19 cellular contexts compared by ENCODE assay signal in genomic region chr7:48526375-48526732, GRCh38.
DNase-seq lines count a peak whose midpoint lies in the region; ATAC-seq, FAIRE-seq and TF ChIP-seq lines count a peak whose summit lies in the region.
"Had no signal": no experiment of that assay in that cellular context is flagged by ENCODE, and none has a peak within 500 bp of the region (broad histone marks: within the 10 kb centered on the region; RNA-seq: fewer than 3 reads in every experiment).

No MANE protein-coding gene starts in this region.

- H3K4me1 ChIP-seq in foreskin keratinocyte (no peaks in the 10 kb centered on the region), endodermal cell (ENCODE audit: control insufficient read depth, insufficient read depth, low read length) (no peaks in the 10 kb centered on the region)
- H3K4me1 ChIP-seq: HAP-1 had no signal

- H3K4me1 Mint-ChIP-seq in type B pancreatic cell (ENCODE audit: unreplicated experiment) = peaks cover 6% of the 10 kb centered on the region
- peaks cover 6% of the 10 kb centered on the region for H3K4me1 Mint-ChIP-seq in endodermal cell
- H3K4me1 Mint-ChIP-seq: CD4-positive, alpha-beta memory T cell; GM23338 had no signal

- no peak overlapping the region for H3K4me3 Mint-ChIP-seq in type B pancreatic cell
- no peak overlapping the region for H3K4me3 Mint-ChIP-seq in endodermal cell
- H3K4me3 Mint-ChIP-seq: CD4-positive, alpha-beta memory T cell; GM23338; HFFc6 had no signal

- no peak overlapping the region for H3K9ac ChIP-seq in endodermal cell (ENCODE audit: extremely low read depth, low read length, poor library complexity, severe bottlenecking)

- H3K27ac ChIP-seq in foreskin keratinocyte (peak overlapping the region; percentile 74), endodermal cell (ENCODE audit: low read depth, low read length) (no peak overlapping the region)

- peak overlapping the region; percentile 40 for H3K27ac Mint-ChIP-seq in type B pancreatic cell
- H3K27ac Mint-ChIP-seq in endodermal cell = no peak overlapping the region
- H3K27ac Mint-ChIP-seq: CD4-positive, alpha-beta memory T cell; HFFc6 had no signal

- H3K36me3 ChIP-seq in endodermal cell (ENCODE audit: control insufficient read depth, insufficient read depth, low read length) = no peaks in the 10 kb centered on the region
- H3K36me3 ChIP-seq: HAP-1 had no signal

- H3K4me3 ChIP-seq in endodermal cell (ENCODE audit: low read length) = no peak overlapping the region
- H3K4me3 ChIP-seq: GM23338, HAP-1 had no signal

- H3K27me3 Mint-ChIP-seq in type B pancreatic cell = no peaks in the 10 kb centered on the region
- H3K27me3 Mint-ChIP-seq in endodermal cell (ENCODE audit: insufficient read depth) = no peaks in the 10 kb centered on the region
- H3K27me3 Mint-ChIP-seq: CD4-positive, alpha-beta memory T cell had no signal

- TF ChIP-seq POLR2A in H54 (IDR thresholded peaks at IDR 0.05; ENCODE audit: low read depth, low read length) = no peak

- TF ChIP-seq CTCF in foreskin keratinocyte (conservative IDR thresholded peaks at IDR 0.05) (no peak), type B pancreatic cell (conservative IDR thresholded peaks at IDR 0.05) (no peak), endodermal cell (conservative IDR thresholded peaks at IDR 0.05) (no peak)

- DNase-seq in H54 (ENCODE audit: insufficient read length, low spot score) (no peak), foreskin keratinocyte (peak in 1 of 2 donors; percentile 42), type B pancreatic cell (ENCODE audit: extremely low spot score, unreplicated experiment) (no peak), endodermal cell (no peak), NAMALWA (ENCODE audit: low spot score) (no peak), epidermal melanocyte (ENCODE audit: insufficient read length, low spot score) (no peak)
- DNase-seq: C1 segment of cervical spinal cord; Calu3; CD4-positive, alpha-beta memory T cell; COR-L47; DMS53; DMS79 treated with DMSO at 0.1 percent for 48 hours; GF-D8; HFFc6 had no signal

- H3K9me3 Mint-ChIP-seq in type B pancreatic cell (no peaks in the 10 kb centered on the region), endodermal cell (peaks cover 5% of the 10 kb centered on the region)

- H3K9me3 ChIP-seq in endodermal cell (ENCODE audit: control insufficient read depth, low read length) = no peaks in the 10 kb centered on the region
- H3K9me3 ChIP-seq: HAP-1 had no signal

- H3K27me3 ChIP-seq in foreskin keratinocyte (peaks cover 3% of the 10 kb centered on the region), endodermal cell (ENCODE audit: control insufficient read depth, insufficient read depth, low read length, poor library complexity, severe bottlenecking) (no peaks in the 10 kb centered on the region)

- ATAC-seq in HG03432 (IDR thresholded peaks at IDR 0.05; ENCODE audit: unreplicated experiment) (peak; percentile 30), foreskin keratinocyte (peak; percentile 89)
- ATAC-seq: GM23338 had no signal

- WGBS in endodermal cell (ENCODE audit: insufficient coverage in 1 of 2, insufficient read length in 1 of 2), 2 experiments = no CpG with 5 or more reads among the region's 1 CpG

- no peaks in the 10 kb centered on the region for H3K36me3 Mint-ChIP-seq in type B pancreatic cell
- no peaks in the 10 kb centered on the region for H3K36me3 Mint-ChIP-seq in endodermal cell (ENCODE audit: low read depth)
- H3K36me3 Mint-ChIP-seq: CD4-positive, alpha-beta memory T cell had no signal

- FAIRE-seq in H54 (lab: Jason Lieb, UNC) = peak; percentile 27
- FAIRE-seq: GM12891, GM18507 had no signal
